Comparison of ENCODE assay signal across 15 cellular contexts in genomic region chr21:34261841-34262832, GRCh38.
DNase-seq lines count a peak whose midpoint lies in the region; ATAC-seq and TF ChIP-seq lines count a peak whose summit lies in the region.
"Had no signal": no experiment of that assay in that cellular context is flagged by ENCODE, and none has a peak within 500 bp of the region (broad histone marks: within the 10 kb centered on the region; RNA-seq: fewer than 3 reads in every experiment).

No MANE protein-coding gene starts in this region.

- peak overlapping the region; percentile 43 for H3K4me3 ChIP-seq in adipocyte (ENCODE audit: low read length)
- H3K4me3 ChIP-seq in coronary artery, result no peak overlapping the region
- H3K4me3 ChIP-seq in thoracic aorta, result peak overlapping the region; percentile 11
- no peak overlapping the region for H3K4me3 ChIP-seq in naive thymus-derived CD4-positive, alpha-beta T cell (ENCODE audit: low read length)

- peaks cover 10 to 14% (median 14%) of the 10 kb centered on the region in 5 donors for H3K36me3 Mint-ChIP-seq in naive thymus-derived CD4-positive, alpha-beta T cell

- H3K27me3 ChIP-seq in adipocyte (replicated peaks; ENCODE audit: control insufficient read depth, insufficient read depth, low read length) (no peaks in the 10 kb centered on the region), thoracic aorta (replicated peaks; ENCODE audit: insufficient read depth) (no peaks in the 10 kb centered on the region)
- no peaks in the 10 kb centered on the region for H3K27me3 ChIP-seq in naive thymus-derived CD4-positive, alpha-beta T cell (ENCODE audit: control insufficient read depth in 2 of 2, insufficient read depth in 2 of 2, low read length in 2 of 2)

- DNase-seq in adipocyte (ENCODE audit: low read depth) (peak; percentile 3), coronary artery (ENCODE audit: low spot score) (no peak), left lobe of liver (ENCODE audit: low spot score) (no peak), thoracic aorta (ENCODE audit: low spot score) (no peak), SHP77 treated with DMSO at 0.1 percent for 48 hours (lab: John Stamatoyannopoulos, UW) (no peak)
- no peak for DNase-seq in naive thymus-derived CD4-positive, alpha-beta T cell
- DNase-seq: CD4-positive, alpha-beta T cell; GOT3; MV-4-11; NCI-H1436; NCI-H2081; NCI-H524 treated with DMSO at 0.1 percent for 48 hours had no signal

- peaks cover 31% of the 10 kb centered on the region for H3K4me1 ChIP-seq in adipocyte (ENCODE audit: control insufficient read depth, insufficient read depth, low read length)
- peaks cover 10 to 25% of the 10 kb centered on the region in 2 donors for H3K4me1 ChIP-seq in thoracic aorta (ENCODE audit: control insufficient read depth in 1 of 2, low read depth in 2 of 2)
- no peaks in the 10 kb centered on the region for H3K4me1 ChIP-seq in naive thymus-derived CD4-positive, alpha-beta T cell (ENCODE audit: control insufficient read depth in 2 of 2, insufficient read depth in 2 of 2, low read length in 2 of 2)

- peak overlapping the region; percentile 58 for H3K9ac ChIP-seq in adipocyte (ENCODE audit: low read length)

- H3K36me3 ChIP-seq in adipocyte (ENCODE audit: control insufficient read depth, insufficient read depth, low read length, severe bottlenecking), result no peaks in the 10 kb centered on the region
- no peaks in the 10 kb centered on the region for H3K36me3 ChIP-seq in thoracic aorta
- no peaks in the 10 kb centered on the region for H3K36me3 ChIP-seq in naive thymus-derived CD4-positive, alpha-beta T cell (ENCODE audit: control insufficient read depth in 2 of 3, insufficient read depth in 3 of 3, low read length in 3 of 3)

- intact Hi-C loops in naive thymus-derived CD4-positive, alpha-beta T cell (cut with micrococcal nuclease), result no loop called here

- POLR2A ChIA-PET in naive thymus-derived CD4-positive, alpha-beta T cell (lab: Charles Lee), result no interaction called here

- ATAC-seq in left lobe of liver, result peak; percentile 56
- ATAC-seq in thoracic aorta (ENCODE audit: insufficient number of reproducible peaks, low FRiP score, low read depth), result no peak
- ATAC-seq in HG02610 (IDR thresholded peaks at IDR 0.05; ENCODE audit: unreplicated experiment), result no peak
- ATAC-seq in naive thymus-derived CD4-positive, alpha-beta T cell, result no peak

- H3K4me3 Mint-ChIP-seq in naive thymus-derived CD4-positive, alpha-beta T cell, result no peak overlapping the region
- H3K4me3 Mint-ChIP-seq: B cell; CD4-positive, alpha-beta T cell; IgD-negative memory B cell had no signal

- peaks cover 9 to 25% (median 12%) of the 10 kb centered on the region in 11 donors for H3K9me3 Mint-ChIP-seq in naive thymus-derived CD4-positive, alpha-beta T cell

- H3K9me3 ChIP-seq in adipocyte (ENCODE audit: control insufficient read depth, low read length) (peaks cover 11% of the 10 kb centered on the region), thoracic aorta (no peaks in the 10 kb centered on the region)
- H3K9me3 ChIP-seq in naive thymus-derived CD4-positive, alpha-beta T cell (ENCODE audit: control insufficient read depth in 2 of 3, low read length in 3 of 3), result peaks cover 0 to 14% (median 0%) of the 10 kb centered on the region in 3 experiments

- H3K4me1 Mint-ChIP-seq in naive thymus-derived CD4-positive, alpha-beta T cell, result no peaks in the 10 kb centered on the region
- H3K4me1 Mint-ChIP-seq: B cell, IgD-negative memory B cell had no signal

- TF ChIP-seq CTCF in coronary artery (IDR thresholded peaks at IDR 0.05) (no peak), thoracic aorta (IDR thresholded peaks at IDR 0.05) (no peak)

- H3K27ac ChIP-seq in coronary artery, result peak overlapping the region; percentile 38 to 53
- H3K27ac ChIP-seq in thoracic aorta, result peak overlapping the region; percentile 46 to 64
- H3K27ac ChIP-seq in naive thymus-derived CD4-positive, alpha-beta T cell (ENCODE audit: low read depth, low read length), result no peak overlapping the region

- CTCF ChIA-PET in naive thymus-derived CD4-positive, alpha-beta T cell (lab: Charles Lee), result no interaction called here

- no peak overlapping the region for H3K27ac Mint-ChIP-seq in naive thymus-derived CD4-positive, alpha-beta T cell
- H3K27ac Mint-ChIP-seq: B cell; CD4-positive, alpha-beta T cell; IgD-negative memory B cell had no signal

- H3K27me3 Mint-ChIP-seq in naive thymus-derived CD4-positive, alpha-beta T cell, result peaks cover 0 to 13% (median 6%) of the 10 kb centered on the region in 5 donors
- H3K27me3 Mint-ChIP-seq: CD4-positive, alpha-beta T cell had no signal

Comparison
In these comparisons a context has a peak if more than half of its experiments do, and no peak if none do; other contexts are left out.
1. H3K4me3 ChIP-seq: peak in adipocyte (single experiment) and thoracic aorta (single experiment); none in coronary artery (single experiment) and naive thymus-derived CD4-positive, alpha-beta T cell (single experiment).